14 cellular contexts compared by ENCODE assay signal in the genomic region with DNA sequence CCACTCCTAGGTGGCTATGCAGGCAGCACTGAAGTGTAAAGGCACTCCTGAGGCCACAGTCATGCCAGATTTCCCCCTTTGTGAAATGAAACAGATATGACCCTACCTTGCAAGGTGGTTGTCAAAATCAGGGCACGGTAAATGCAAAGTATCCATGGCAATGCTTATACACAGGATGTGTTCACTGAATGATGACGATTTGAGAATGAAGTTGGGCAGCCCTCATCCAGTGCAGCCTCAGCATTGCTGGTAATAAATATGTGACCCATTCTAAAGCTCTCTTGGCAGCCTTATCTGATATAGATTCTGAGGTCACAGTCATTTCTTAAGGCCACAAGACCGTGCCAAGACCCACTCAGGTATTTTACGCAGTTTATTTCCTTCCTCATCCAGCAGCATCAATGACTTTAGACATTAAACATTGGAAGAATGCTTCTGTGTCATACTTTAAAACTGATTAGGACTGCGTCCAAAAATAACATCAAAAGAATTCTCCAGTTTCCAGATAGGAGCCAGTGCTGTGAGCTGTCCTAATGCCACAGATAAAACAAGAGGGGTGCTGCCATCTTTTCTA.
DNase-seq lines count a peak whose midpoint lies in the region; ATAC-seq and TF ChIP-seq lines count a peak whose summit lies in the region.
"Had no signal": no experiment of that assay in that cellular context is flagged by ENCODE, and none has a peak within 500 bp of the region (broad histone marks: within the 10 kb centered on the region; RNA-seq: fewer than 3 reads in every experiment).

No MANE protein-coding gene starts in this region.

- peaks cover 33% of the 10 kb centered on the region for H3K4me1 ChIP-seq in ACC112 (ENCODE audit: control insufficient read depth, insufficient read depth, low read length, unreplicated experiment)
- peaks cover 12% of the 10 kb centered on the region for H3K4me1 ChIP-seq in mammary epithelial cell (ENCODE audit: insufficient read depth, low read length)
- H3K4me1 ChIP-seq: BLaER1, HAP-1, right lobe of liver had no signal

- ATAC-seq in GM18868 (IDR thresholded peaks at IDR 0.05; ENCODE audit: unreplicated experiment) = no peak
- ATAC-seq: activated CD8-positive, alpha-beta memory T cell treated with anti-CD3 and anti-CD28 coated beads, Interleukin-2, amount 10 ng/mL, durations not matched to agents 7 days and 5 days; right lobe of liver had no signal

- intact Hi-C loops in mammary epithelial cell (cut with micrococcal nuclease) = loop anchor here (2.0 kb wide), 1 partner anchor 28 kb away; no protein-coding TSS in a partner anchor

- peak overlapping the region; percentile 28 for H3K4me2 ChIP-seq in mammary epithelial cell (ENCODE audit: insufficient read depth, low read depth, low read length)
- H3K4me2 ChIP-seq: BLaER1 had no signal

- H3K27ac ChIP-seq in ACC112 (ENCODE audit: low read depth, low read length) (peak overlapping the region; percentile 72), mammary epithelial cell (ENCODE audit: insufficient read depth, low read depth, low read length) (no peak overlapping the region)
- H3K27ac ChIP-seq: BLaER1, right lobe of liver had no signal

- WGBS in mammary epithelial cell (ENCODE audit: low coverage, missing lambda C conversion rate) = 19% methylated on average over 5 of the region's 5 CpGs

- H3K79me2 ChIP-seq in ACC112 (ENCODE audit: control insufficient read depth, insufficient read depth, low read length, unreplicated experiment) (no peaks in the 10 kb centered on the region), mammary epithelial cell (ENCODE audit: insufficient read depth, low read length) (no peaks in the 10 kb centered on the region)

- H3K27me3 ChIP-seq in ACC112 (ENCODE audit: insufficient read depth, low read length) (no peaks in the 10 kb centered on the region), mammary epithelial cell (ENCODE audit: insufficient read depth, low read length) (no peaks in the 10 kb centered on the region)
- H3K27me3 ChIP-seq: BLaER1, right lobe of liver had no signal

- no TSS peak for BruUV-seq in mammary epithelial cell (replicated peaks; lab: Mats Ljungman, UMichigan)

- CTCF ChIA-PET in mammary epithelial cell (lab: Charles Lee; ENCODE audit: low non-redundant PET) = no interaction called here

- dilution Hi-C loops in mammary epithelial cell (cut with HindIII; ENCODE audit: low sequenced_read_pairs) = no loop called here

- no peak overlapping the region for H3K9ac ChIP-seq in mammary epithelial cell (ENCODE audit: insufficient read depth, low read length)
- H3K9ac ChIP-seq: BLaER1 had no signal

- H2AFZ ChIP-seq in ACC112 (ENCODE audit: low read length, unreplicated experiment) = no peak overlapping the region
- no peak overlapping the region for H2AFZ ChIP-seq in mammary epithelial cell (ENCODE audit: low read depth, low read length)

- no peaks in the 10 kb centered on the region for H3K9me3 ChIP-seq in mammary epithelial cell (replicated peaks; ENCODE audit: insufficient read depth, low read length)
- H3K9me3 ChIP-seq: right lobe of liver had no signal

- no peaks in the 10 kb centered on the region for H3K36me3 ChIP-seq in ACC112 (ENCODE audit: insufficient read depth, low read length)
- H3K36me3 ChIP-seq in mammary epithelial cell (ENCODE audit: insufficient read depth, low read length) = no peaks in the 10 kb centered on the region
- H3K36me3 ChIP-seq: BLaER1, HAP-1, right lobe of liver had no signal

- no peak for TF ChIP-seq CTCF in mammary epithelial cell (conservative IDR thresholded peaks at IDR 0.05 in 1 of 2, IDR thresholded peaks at IDR 0.05 in 1 of 2; ENCODE audit: extremely low read depth in 1 of 2, insufficient read depth in 1 of 2, low read depth in 1 of 2, low read length in 2 of 2)

- no peaks in the 10 kb centered on the region for H4K20me1 ChIP-seq in mammary epithelial cell (ENCODE audit: insufficient read depth, low read length)
- H4K20me1 ChIP-seq: BLaER1 had no signal

- H3K4me3 ChIP-seq in ACC112 (ENCODE audit: low read depth, low read length) (no peak overlapping the region), mammary epithelial cell (replicated peaks in 1 of 3; ENCODE audit: insufficient read depth in 1 of 3, low read depth in 2 of 3, low read length in 3 of 3) (no peak overlapping the region)
- H3K4me3 ChIP-seq: BLaER1, HAP-1, right lobe of liver had no signal

- DNase-seq in HT1080 (ENCODE audit: low read depth) (peak; percentile 82), mammary epithelial cell (peak; percentile 66), kidney tubule cell (ENCODE audit: low spot score) (peak; percentile 99), DMS153 (lab: John Stamatoyannopoulos, UW) (no peak)
- DNase-seq in stimulated activated CD4-positive, alpha-beta T cell treated with anti-CD3 and anti-CD28 coated beads, Interleukin-4, amount 100 ng/mL, for 1 hour = no peak
- DNase-seq in stimulated activated naive CD4-positive, alpha-beta T cell treated with Interleukin-2 at 50 U/mL for 16 hours (lab: John Stamatoyannopoulos, UW) = no peak
- DNase-seq: activated CD8-positive, alpha-beta memory T cell treated with anti-CD3 and anti-CD28 coated beads, Interleukin-2, amount 10 ng/mL, durations not matched to agents 7 days and 5 days; NCI-H187 treated with DMSO at 0.1 percent for 48 hours; right lobe of liver; stimulated activated CD8-positive, alpha-beta memory T cell treated with anti-CD3 and anti-CD28 coated beads, Interleukin-4, amount 100 ng/mL, for 48 hours had no signal

- in situ Hi-C loops in mammary epithelial cell (cut with MboI; ENCODE audit: low sequenced_read_pairs in 2 of 2) = no loop called here

Comparison
In these comparisons a context has a peak if more than half of its experiments do, and no peak if none do; other contexts are left out.
1. DNase-seq: peak in HT1080 (single experiment), mammary epithelial cell (single experiment) and kidney tubule cell (single experiment); none in DMS153 (single experiment), stimulated activated CD4-positive, alpha-beta T cell treated with anti-CD3 and anti-CD28 coated beads, Interleukin-4, amount 100 ng/mL, for 1 hour (single experiment) and stimulated activated naive CD4-positive, alpha-beta T cell treated with Interleukin-2 at 50 U/mL for 16 hours (single experiment).